ENCODE assay signal across 15 cellular contexts in the genomic region with DNA sequence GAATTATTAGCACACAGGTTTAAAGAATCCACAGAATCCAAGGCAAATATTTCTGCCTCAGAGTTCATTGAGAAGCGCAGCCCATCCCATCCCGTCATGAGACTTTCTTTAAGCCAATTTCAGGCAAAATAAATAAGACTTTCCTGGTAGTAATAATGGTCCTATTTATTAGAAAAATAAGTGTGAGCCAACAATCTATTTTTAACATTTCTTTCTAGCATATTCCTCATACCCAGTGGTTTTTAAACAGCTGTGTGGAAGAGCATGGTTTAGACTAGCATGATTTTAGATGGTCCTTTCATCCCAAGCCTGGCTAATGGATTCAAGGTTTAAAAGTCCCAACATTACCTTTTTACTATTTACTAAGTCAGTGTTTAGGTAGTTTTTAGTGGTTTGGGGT.
DNase-seq lines count a peak whose midpoint lies in the region; ATAC-seq and TF ChIP-seq lines count a peak whose summit lies in the region.
"Had no signal": no experiment of that assay in that cellular context is flagged by ENCODE, and none has a peak within 500 bp of the region (broad histone marks: within the 10 kb centered on the region; RNA-seq: fewer than 3 reads in every experiment).

No MANE protein-coding gene starts in this region.

- H3K27ac ChIP-seq in right atrium auricular region, result no peak overlapping the region
- peak overlapping the region in 5 of 10 donors; percentile 5 to 43 (median 20) for H3K27ac ChIP-seq in heart right ventricle
- H3K27ac ChIP-seq in tibial nerve, result peak overlapping the region in 3 of 4 donors; percentile 20 to 69 (median 52)
- H3K27ac ChIP-seq: BLaER1, GM23248 had no signal

- no peak for DNase-seq in Right ventricle myocardium inferior (ENCODE audit: missing footprints)
- DNase-seq in right atrium auricular region (ENCODE audit: low spot score), result no peak
- no peak for DNase-seq in endothelial cell (ENCODE audit: low spot score)
- DNase-seq in heart right ventricle, result no peak
- no peak for DNase-seq in tibial nerve (ENCODE audit: low spot score in 2 of 2)
- DNase-seq in islet precursor cell, result no peak
- DNase-seq: 8988T; AML-193; CD4-positive, CD25-positive, alpha-beta regulatory T cell; DMS53; GF-D8; GM23248 had no signal

- H3K4me1 ChIP-seq in right atrium auricular region (peaks cover 0 to 35% of the 10 kb centered on the region in 2 donors), heart right ventricle (peaks cover 2 to 60% (median 34%) of the 10 kb centered on the region in 9 donors), tibial nerve (peaks cover 0 to 56% (median 15%) of the 10 kb centered on the region in 4 donors)

- no peak overlapping the region for H3K4me3 Mint-ChIP-seq in endothelial cell (ENCODE audit: unreplicated experiment)
- H3K4me3 Mint-ChIP-seq: CD4-positive, CD25-positive, alpha-beta regulatory T cell had no signal

- H3K9me3 Mint-ChIP-seq in endothelial cell (ENCODE audit: unreplicated experiment), result no peaks in the 10 kb centered on the region
- H3K9me3 Mint-ChIP-seq: CD4-positive, CD25-positive, alpha-beta regulatory T cell had no signal

- TF ChIP-seq CTCF in right atrium auricular region (IDR thresholded peaks at IDR 0.05), result no peak
- TF ChIP-seq CTCF in endothelial cell (IDR thresholded peaks at IDR 0.05; ENCODE audit: unreplicated experiment), result no peak
- TF ChIP-seq CTCF in heart right ventricle (IDR thresholded peaks at IDR 0.05), result no peak
- TF ChIP-seq CTCF in tibial nerve (IDR thresholded peaks at IDR 0.05), result no peak

- TF ChIP-seq EP300 in tibial nerve (IDR thresholded peaks at IDR 0.05), result peak in 1 of 2 donors; percentile 7

- H3K27me3 ChIP-seq in right atrium auricular region, result no peaks in the 10 kb centered on the region
- H3K27me3 ChIP-seq in heart right ventricle, result no peaks in the 10 kb centered on the region
- no peaks in the 10 kb centered on the region for H3K27me3 ChIP-seq in tibial nerve
- H3K27me3 ChIP-seq: BLaER1 had no signal

- no peak overlapping the region for H3K4me3 ChIP-seq in right atrium auricular region
- no peak overlapping the region for H3K4me3 ChIP-seq in heart right ventricle
- H3K4me3 ChIP-seq in tibial nerve, result no peak overlapping the region
- H3K4me3 ChIP-seq: BLaER1, GM23248 had no signal

- H3K36me3 ChIP-seq in right atrium auricular region, result peaks cover 19% of the 10 kb centered on the region
- H3K36me3 ChIP-seq in heart right ventricle, result peaks cover 0 to 62% (median 5%) of the 10 kb centered on the region in 9 donors
- H3K36me3 ChIP-seq in tibial nerve, result peaks cover 0 to 43% (median 0%) of the 10 kb centered on the region in 3 donors

- H3K27ac Mint-ChIP-seq in endothelial cell (ENCODE audit: unreplicated experiment), result peak overlapping the region; percentile 32
- H3K27ac Mint-ChIP-seq: CD4-positive, CD25-positive, alpha-beta regulatory T cell had no signal

- peaks cover 56% of the 10 kb centered on the region for H3K4me1 Mint-ChIP-seq in endothelial cell (ENCODE audit: unreplicated experiment)

- ATAC-seq in Right ventricle myocardium inferior (peak; percentile 36), heart right ventricle (peak in 5 of 8 donors; percentile 39 to 70 (median 53)), GM19023 (IDR thresholded peaks at IDR 0.05; ENCODE audit: unreplicated experiment) (no peak)
- ATAC-seq: HCT116 had no signal

- TF ChIP-seq POLR2A in tibial nerve (IDR thresholded peaks at IDR 0.05), result no peak

- H3K36me3 Mint-ChIP-seq in endothelial cell (ENCODE audit: low read depth, unreplicated experiment), result peaks cover 25% of the 10 kb centered on the region

- H3K9me3 ChIP-seq in right atrium auricular region, result no peaks in the 10 kb centered on the region
- no peaks in the 10 kb centered on the region for H3K9me3 ChIP-seq in heart right ventricle
- H3K9me3 ChIP-seq in tibial nerve, result no peaks in the 10 kb centered on the region
- H3K9me3 ChIP-seq: BLaER1 had no signal

- peaks cover 2% of the 10 kb centered on the region for H3K27me3 Mint-ChIP-seq in endothelial cell (ENCODE audit: unreplicated experiment)
- H3K27me3 Mint-ChIP-seq: CD4-positive, CD25-positive, alpha-beta regulatory T cell had no signal

- intact Hi-C loops in Right ventricle myocardium inferior (cut with DNase I), result no loop called here
- intact Hi-C loops in heart right ventricle (cut with DNase I), result no loop called here

- 70 to 72% methylated on average over 2 of the region's 2 CpGs for WGBS in heart right ventricle, 2 donors
- WGBS in tibial nerve, 2 donors, result 32 to 35% methylated on average over 2 of the region's 2 CpGs

Comparison
In these comparisons a context has a peak if more than half of its experiments do, and no peak if none do; other contexts are left out.
1. H3K27ac ChIP-seq: peak in tibial nerve (3 of 4); none in right atrium auricular region (0 of 2).